In genomic region chr16:81095953-81096714, GRCh38 we compare ENCODE assay signal across 8 cellular contexts. TPM values are rescaled to one million over a fixed set of nuclear protein-coding genes. Genes with fewer than 3 reads are reported as not detected.
DNase-seq lines count a peak whose midpoint lies in the region; ATAC-seq and TF ChIP-seq lines count a peak whose summit lies in the region.

GCSH (minus strand) TSS chr16:81096395; CDS start chr16:81096278, 117 bp downstream.

- H3K27me3 ChIP-seq in BLaER1 (no peaks in the 10 kb centered on the region), left lung (no peaks in the 10 kb centered on the region)

- H3K9me3 ChIP-seq in BLaER1 (no peaks in the 10 kb centered on the region), left lung (no peaks in the 10 kb centered on the region)

- H3K4me1 ChIP-seq in BLaER1 = peaks cover 31% of the 10 kb centered on the region
- H3K4me1 ChIP-seq in left lung = peaks cover 0 to 3% of the 10 kb centered on the region in 2 donors

- intact Hi-C loops in left lung (cut with DNase I) = no loop called here

- peak within 1 kb of the TSS; percentile 74 for H3K27ac ChIP-seq in BLaER1
- H3K27ac ChIP-seq in left lung = peak within 1 kb of the TSS; percentile 70 to 80

- peak; percentile 96 for ATAC-seq in GM19351 (IDR thresholded peaks at IDR 0.05; ENCODE audit: unreplicated experiment)
- peak; percentile 98 for ATAC-seq in HG03521 (IDR thresholded peaks at IDR 0.05; ENCODE audit: unreplicated experiment)
- peak; percentile 99 for ATAC-seq in left lung

- DNase-seq in NCI-H748 (lab: John Stamatoyannopoulos, UW; ENCODE audit: unreplicated experiment) = peak; percentile 97
- peak; percentile 97 to 98 for DNase-seq in activated CD4-positive, alpha-beta T cell treated with anti-CD3 and anti-CD28 coated beads, Interleukin-2, amount 50 U/mL, for 4 hours
- peak; percentile 99 for DNase-seq in dermis blood vessel endothelial cell
- peak; percentile 100 for DNase-seq in left lung
- peak; percentile 95 to 97 for DNase-seq in stimulated activated CD4-positive, alpha-beta T cell treated with anti-CD3 and anti-CD28 coated beads, Interleukin-2, amount 100 ng/mL, for 48 hours

- H3K4me3 ChIP-seq in BLaER1 (peak within 1 kb of the TSS; percentile 83), left lung (peak within 1 kb of the TSS; percentile 88 to 93)

- no peak for TF ChIP-seq CTCF in left lung (IDR thresholded peaks at IDR 0.05)

- H4K20me1 ChIP-seq in BLaER1 = no peaks in the 10 kb centered on the region

- H3K4me2 ChIP-seq in BLaER1 = peak within 1 kb of the TSS; percentile 94

- peak within 1 kb of the TSS; percentile 79 for H3K9ac ChIP-seq in BLaER1

- H3K36me3 ChIP-seq in BLaER1 (peaks cover 5% of the 10 kb centered on the region; the same call in 1 of the 2 replicates), left lung (no peaks in the 10 kb centered on the region)

RNA-seq across cellular contexts. Expression of gene GCSH, which starts in this region (rescaled TPM):
- total RNA-seq in dermis blood vessel endothelial cell (9.2 and 29.8 TPM in 2 replicates), left lung (10 to 100 TPM; 22.2 to 33.9 TPM)

Comparison
In these comparisons a context has a peak if more than half of its experiments do, and no peak if none do; other contexts are left out.
1. Peak in every context shown above with its lines: DNase-seq, ATAC-seq, H3K4me3 ChIP-seq and H3K27ac ChIP-seq.